Comparison of ENCODE assay signal across 15 cellular contexts in genomic region chr16:86075839-86076440, GRCh38.
"Had no signal": no experiment of that assay in that cellular context is flagged by ENCODE, and none has a peak within 500 bp of the region (broad histone marks: within the 10 kb centered on the region; RNA-seq: fewer than 3 reads in every experiment).

No MANE protein-coding gene starts in this region.

- H3K27ac ChIP-seq: thoracic aorta had no signal

- H3K4me1 Mint-ChIP-seq: activated CD4-positive, alpha-beta T cell treated with anti-CD3 and anti-CD28 coated beads, Interleukin-2, amount 10 ng/mL, durations not matched to agents 24 days and 14 days had no signal

- H3K36me3 ChIP-seq: stomach, thoracic aorta had no signal

- H3K27ac Mint-ChIP-seq: activated CD4-positive, alpha-beta T cell treated with anti-CD3 and anti-CD28 coated beads, Interleukin-2, amount 10 ng/mL, durations not matched to agents 24 days and 14 days; activated naive CD8-positive, alpha-beta T cell; activated T-cell treated with anti-CD3 and anti-CD28 coated beads, Interleukin-2, amount 50 U/mL, for 72 hours had no signal

- H3K9me3 Mint-ChIP-seq: activated CD4-positive, alpha-beta T cell treated with anti-CD3 and anti-CD28 coated beads, Interleukin-2, amount 10 ng/mL, durations not matched to agents 24 days and 14 days; activated T-cell treated with anti-CD3 and anti-CD28 coated beads, Interleukin-2, amount 50 U/mL, for 72 hours had no signal

- H3K4me3 Mint-ChIP-seq: activated CD4-positive, alpha-beta T cell treated with anti-CD3 and anti-CD28 coated beads, Interleukin-2, amount 10 ng/mL, durations not matched to agents 24 days and 14 days; activated naive CD8-positive, alpha-beta T cell; activated T-cell treated with anti-CD3 and anti-CD28 coated beads, Interleukin-2, amount 50 U/mL, for 72 hours had no signal

- DNase-seq: activated CD4-positive, alpha-beta T cell treated with anti-CD3 and anti-CD28 coated beads, Interleukin-2, amount 10 ng/mL, durations not matched to agents 24 days and 14 days; activated CD8-positive, alpha-beta memory T cell treated with anti-CD3 and anti-CD28 coated beads, Interleukin-2, amount 50 U/mL, for 48 hours; activated gamma-delta T cell treated with Interleukin-2 at 50 U/mL for 16 hours; activated T-cell treated with anti-CD3 and anti-CD28 coated beads, Interleukin-2, amount 50 U/mL, for 72 hours; amniotic stem cell; effector CD8-positive, alpha-beta T cell; foreskin fibroblast; hypothalamus; kidney glomerular epithelial cell; stimulated activated CD4-positive, alpha-beta T cell treated with anti-CD3 and anti-CD28 coated beads, Interleukin-12 subunit alpha, Interleukin-12 subunit beta, amount 100 ng/mL, for 4 hours; stimulated activated CD4-positive, alpha-beta T cell treated with anti-CD3 and anti-CD28 coated beads, Interleukin-2, amount 100 ng/mL, for 24 hours; stomach had no signal

- H3K36me3 Mint-ChIP-seq: activated naive CD8-positive, alpha-beta T cell; brain had no signal

- H3K4me3 ChIP-seq: stomach, thoracic aorta had no signal

- H3K9me3 ChIP-seq: stomach, thoracic aorta had no signal
